ENCODE assay signal across 27 cellular contexts in genomic region chr10:101482568-101482967, GRCh38.
"Had no signal": no experiment of that assay in that cellular context is flagged by ENCODE, and none has a peak within 500 bp of the region (broad histone marks: within the 10 kb centered on the region; RNA-seq: fewer than 3 reads in every experiment).

No MANE protein-coding gene starts in this region.

- H3K27ac ChIP-seq: colonic mucosa, coronary artery, epithelial cell of prostate, esophagus muscularis mucosa, esophagus squamous epithelium, foreskin keratinocyte, gastrocnemius medialis, gastroesophageal sphincter, heart right ventricle had no signal

- FAIRE-seq: colon, endometrium, endothelial cell of umbilical vein, frontal cortex had no signal

- H3K4me3 ChIP-seq: colonic mucosa, coronary artery, dorsolateral prefrontal cortex, esophagus muscularis mucosa, esophagus squamous epithelium, gastrocnemius medialis, gastroesophageal sphincter, heart right ventricle had no signal

- DNase-seq: colonic mucosa; cortex of kidney; dermis blood vessel endothelial cell; dorsolateral prefrontal cortex; effector CD4-positive, alpha-beta T cell; effector CD8-positive, alpha-beta T cell; effector memory CD4-positive, alpha-beta T cell; effector memory CD8-positive, alpha-beta T cell; endodermal cell; erythroblast; esophagus squamous epithelium; foreskin fibroblast; foreskin keratinocyte; foreskin melanocyte; gastrocnemius medialis; glutamatergic neuron; head of caudate nucleus; heart right ventricle had no signal

- H3K36me3 ChIP-seq: colonic mucosa had no signal

- H3K4me1 ChIP-seq: colonic mucosa, esophagus muscularis mucosa, esophagus squamous epithelium, foreskin keratinocyte, gastroesophageal sphincter, heart right ventricle had no signal

- H3K9me3 ChIP-seq: colonic mucosa, esophagus muscularis mucosa, esophagus squamous epithelium, gastrocnemius medialis, gastroesophageal sphincter, heart right ventricle had no signal

- H3K27me3 ChIP-seq: colonic mucosa, dorsolateral prefrontal cortex, esophagus muscularis mucosa, esophagus squamous epithelium, foreskin keratinocyte, gastrocnemius medialis, gastroesophageal sphincter, heart right ventricle had no signal

- ATAC-seq: effector memory CD8-positive, alpha-beta T cell; esophagus mucosa; foreskin keratinocyte; gastrocnemius medialis; gastroesophageal sphincter; heart right ventricle had no signal
